40 cellular contexts compared by ENCODE assay signal in genomic region chr11:124988063-124988462, GRCh38. TPM values are rescaled to one million over a fixed set of nuclear protein-coding genes. Genes with fewer than 3 reads are reported as not detected.
"Had no signal": no experiment of that assay in that cellular context is flagged by ENCODE, and none has a peak within 500 bp of the region (broad histone marks: within the 10 kb centered on the region; RNA-seq: fewer than 3 reads in every experiment).

No MANE protein-coding gene starts in this region.

- H3K27ac ChIP-seq: KMS-11 had no signal

- H3K4me3 ChIP-seq: MG63 had no signal

- H3K4me2 ChIP-seq: KMS-11 had no signal

- H3K27me3 ChIP-seq: MG63 had no signal

- H3K9ac ChIP-seq: KMS-11 had no signal

- DNase-seq: Karpas-422, Kasumi-1, KBM-7, KG1, MG63, MM.1S, MV-4-11, NCI-H1048, NCI-H1092, NCI-H1092 treated with DMSO at 0.1 percent for 48 hours, NCI-H1105, NCI-H1105 treated with DMSO at 0.1 percent for 48 hours, NCI-H1417, NCI-H1417 treated with DMSO at 0.1 percent for 48 hours, NCI-H1436, NCI-H1436 treated with DMSO at 0.1 percent for 48 hours, NCI-H146, NCI-H1694, NCI-H1694 treated with DMSO at 0.1 percent for 48 hours, NCI-H187, NCI-H187 treated with DMSO at 0.1 percent for 48 hours, NCI-H1930, NCI-H2029, NCI-H2029 treated with DMSO at 0.1 percent for 48 hours, NCI-H2081, NCI-H2081 treated with DMSO at 0.1 percent for 48 hours, NCI-H2107, NCI-H2171, NCI-H2171 treated with DMSO at 0.1 percent for 48 hours, NCI-H2227 treated with DMSO at 0.1 percent for 48 hours, NCI-H226, NCI-H345, NCI-H446, NCI-H446 treated with DMSO at 0.1 percent for 48 hours, NCI-H510A had no signal

RNA-seq across cellular contexts. Expression of gene HEPACAM, which starts 52.2 kb away (rescaled TPM):
- total RNA-seq: LHCN-M2, M059J, MCF 10A, NCI-H460 had no signal
